Comparison of ENCODE assay signal across 18 cellular contexts in the genomic region with DNA sequence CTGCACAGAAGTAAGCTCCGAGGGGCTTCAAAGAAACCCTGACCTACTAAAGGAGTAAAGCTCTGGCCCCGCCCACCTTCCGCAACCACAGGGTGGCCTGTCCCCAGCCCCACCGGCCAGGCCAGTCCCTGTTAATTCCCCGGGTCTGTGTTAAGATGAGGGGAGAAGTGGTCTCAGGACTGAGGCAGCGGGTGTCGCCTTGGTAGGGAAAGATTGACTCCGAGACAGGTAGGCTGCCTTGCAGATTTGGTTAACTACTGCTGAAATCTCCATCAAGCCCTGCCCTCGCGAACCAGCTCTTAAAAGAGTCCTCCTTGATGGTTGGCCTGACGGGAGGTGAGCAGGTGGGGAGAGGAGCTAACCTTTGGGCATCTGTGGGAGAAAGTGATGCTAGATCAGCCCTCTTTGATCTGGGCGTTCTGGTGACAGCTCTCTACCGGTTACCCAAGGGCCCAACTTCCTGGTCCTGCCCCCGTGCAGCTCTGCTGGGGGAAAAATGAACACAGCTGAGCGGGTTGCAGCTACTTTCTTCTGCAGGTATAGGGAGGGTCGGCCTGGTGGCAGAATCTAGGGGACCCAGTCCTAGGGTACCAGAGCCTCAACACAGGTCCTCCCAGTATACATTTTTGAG. TPM values are rescaled to one million over a fixed set of nuclear protein-coding genes. Genes with fewer than 3 reads are reported as not detected.
DNase-seq lines count a peak whose midpoint lies in the region; ATAC-seq and TF ChIP-seq lines count a peak whose summit lies in the region.
"Had no signal": no experiment of that assay in that cellular context is flagged by ENCODE, and none has a peak within 500 bp of the region (broad histone marks: within the 10 kb centered on the region; RNA-seq: fewer than 3 reads in every experiment).

No MANE protein-coding gene starts in this region.

- TF ChIP-seq CTCF in neural cell (IDR thresholded peaks at IDR 0.05; ENCODE audit: poor library complexity, severe bottlenecking): no peak
- TF ChIP-seq CTCF in tibial artery (IDR thresholded peaks at IDR 0.05): no peak

- peaks cover 29% of the 10 kb centered on the region for H3K27me3 ChIP-seq in NT2/D1 (ENCODE audit: insufficient read depth, insufficient read length)
- H3K27me3 ChIP-seq in neural cell (ENCODE audit: insufficient read depth, low read depth, low read length): peaks cover 47% of the 10 kb centered on the region
- H3K27me3 ChIP-seq in tibial artery: peaks cover 0 to 68% of the 10 kb centered on the region in 2 donors

- H3K9me2 ChIP-seq in neural cell (ENCODE audit: insufficient read depth, low read length): no peaks in the 10 kb centered on the region

- H3K79me2 ChIP-seq in neural cell (replicated peaks; ENCODE audit: insufficient read depth, low read length): no peaks in the 10 kb centered on the region

- ATAC-seq in GM21723 (IDR thresholded peaks at IDR 0.05; ENCODE audit: unreplicated experiment): no peak
- ATAC-seq in HG02623 (IDR thresholded peaks at IDR 0.05; ENCODE audit: unreplicated experiment): no peak
- ATAC-seq in left colon: no peak

- H3K4me2 ChIP-seq in neural cell (ENCODE audit: low read length): peak overlapping the region; percentile 82

- TF ChIP-seq EP300 in neural cell (conservative IDR thresholded peaks at IDR 0.05; ENCODE audit: poor library complexity, severe bottlenecking): no peak

- no peaks in the 10 kb centered on the region for H4K20me1 ChIP-seq in neural cell (ENCODE audit: insufficient read depth)

- no peaks in the 10 kb centered on the region for H3K4me1 ChIP-seq in NT2/D1 (ENCODE audit: insufficient read depth, insufficient read length)
- peaks cover 0 to 32% (median 24%) of the 10 kb centered on the region in 4 donors for H3K4me1 ChIP-seq in tibial artery

- H3K9me3 ChIP-seq in NT2/D1 (ENCODE audit: insufficient read depth, low read length): no peaks in the 10 kb centered on the region
- H3K9me3 ChIP-seq in neural cell (ENCODE audit: low read length): no peaks in the 10 kb centered on the region
- no peaks in the 10 kb centered on the region for H3K9me3 ChIP-seq in tibial artery
- H3K9me3 ChIP-seq: stomach had no signal

- H3K4me3 ChIP-seq in NT2/D1 (ENCODE audit: insufficient read length, low read depth): peak overlapping the region; percentile 86
- H3K4me3 ChIP-seq in neural cell (ENCODE audit: low read length): peak overlapping the region; percentile 80
- no peak overlapping the region for H3K4me3 ChIP-seq in tibial artery

- H3F3A ChIP-seq in neural cell (ENCODE audit: insufficient read depth, low read length, poor library complexity, severe bottlenecking): no peaks in the 10 kb centered on the region

- H3K9ac ChIP-seq in NT2/D1 (ENCODE audit: insufficient read length, low read depth) (peak overlapping the region; percentile 84), neural cell (ENCODE audit: low read length) (no peak overlapping the region)

- H3K27ac ChIP-seq in neural cell (ENCODE audit: low read length) (no peak overlapping the region), tibial artery (no peak overlapping the region)
- H3K27ac ChIP-seq: stomach had no signal

- H3K36me3 ChIP-seq in NT2/D1 (ENCODE audit: insufficient read depth, insufficient read length, low read length): peaks cover 34% of the 10 kb centered on the region
- H3K36me3 ChIP-seq in neural cell (ENCODE audit: insufficient read depth, low read length): no peaks in the 10 kb centered on the region
- H3K36me3 ChIP-seq in tibial artery: no peaks in the 10 kb centered on the region
- H3K36me3 ChIP-seq: stomach had no signal

- in situ Hi-C loops in Caki2 (cut with HindIII; ENCODE audit: low pct_unique_long_range_greater_than_20kb, low sequenced_read_pairs): no loop called here

- intact Hi-C loops in head of caudate nucleus (cut with DNase I): no loop called here
- intact Hi-C loops in left colon (cut with DNase I, micrococcal nuclease): no loop called here
- intact Hi-C loops in tibial artery (cut with DNase I; ENCODE audit: low total_unique reads): no loop called here

- H2AFZ ChIP-seq in neural cell (ENCODE audit: low read depth, low read length): no peak overlapping the region

- DNase-seq in Caki2 (ENCODE audit: low read depth) (peak; percentile 19), NT2/D1 (ENCODE audit: low read depth, low spot score) (no peak), head of caudate nucleus (peak in 29 of 42 donors; percentile 6 to 57 (median 28)), left colon (no peak), tibial artery (no peak)
- DNase-seq: activated CD4-positive, CD25-positive, alpha-beta regulatory T cell; HFFc6; KBM-7; midbrain; NCI-H1092 treated with DMSO at 0.1 percent for 48 hours; NK-92 treated with Interleukin-12 subunit alpha and Interleukin-12 subunit beta, amount 100 ng/mL, for 24 hours; SHP77 treated with DMSO at 0.1 percent for 48 hours; stomach; T-helper 2 cell had no signal

- no peak for TF ChIP-seq RAD21 in neural cell (conservative IDR thresholded peaks at IDR 0.05)

TF ChIP-seq in neural cell, 6 proteins besides CTCF, POLR2A, EP300 and RAD21:
- no peak for TF ChIP-seq EZH2 (IDR thresholded peaks at IDR 0.05; ENCODE audit: borderline replicate concordance, insufficient read depth, low read length, poor library complexity, severe bottlenecking)
- TF ChIP-seq SMC3 (conservative IDR thresholded peaks at IDR 0.05; ENCODE audit: poor library complexity): no peak
- TF ChIP-seq MXI1 (conservative IDR thresholded peaks at IDR 0.05; ENCODE audit: poor library complexity, severe bottlenecking): no peak
- TF ChIP-seq, protein P1, sequence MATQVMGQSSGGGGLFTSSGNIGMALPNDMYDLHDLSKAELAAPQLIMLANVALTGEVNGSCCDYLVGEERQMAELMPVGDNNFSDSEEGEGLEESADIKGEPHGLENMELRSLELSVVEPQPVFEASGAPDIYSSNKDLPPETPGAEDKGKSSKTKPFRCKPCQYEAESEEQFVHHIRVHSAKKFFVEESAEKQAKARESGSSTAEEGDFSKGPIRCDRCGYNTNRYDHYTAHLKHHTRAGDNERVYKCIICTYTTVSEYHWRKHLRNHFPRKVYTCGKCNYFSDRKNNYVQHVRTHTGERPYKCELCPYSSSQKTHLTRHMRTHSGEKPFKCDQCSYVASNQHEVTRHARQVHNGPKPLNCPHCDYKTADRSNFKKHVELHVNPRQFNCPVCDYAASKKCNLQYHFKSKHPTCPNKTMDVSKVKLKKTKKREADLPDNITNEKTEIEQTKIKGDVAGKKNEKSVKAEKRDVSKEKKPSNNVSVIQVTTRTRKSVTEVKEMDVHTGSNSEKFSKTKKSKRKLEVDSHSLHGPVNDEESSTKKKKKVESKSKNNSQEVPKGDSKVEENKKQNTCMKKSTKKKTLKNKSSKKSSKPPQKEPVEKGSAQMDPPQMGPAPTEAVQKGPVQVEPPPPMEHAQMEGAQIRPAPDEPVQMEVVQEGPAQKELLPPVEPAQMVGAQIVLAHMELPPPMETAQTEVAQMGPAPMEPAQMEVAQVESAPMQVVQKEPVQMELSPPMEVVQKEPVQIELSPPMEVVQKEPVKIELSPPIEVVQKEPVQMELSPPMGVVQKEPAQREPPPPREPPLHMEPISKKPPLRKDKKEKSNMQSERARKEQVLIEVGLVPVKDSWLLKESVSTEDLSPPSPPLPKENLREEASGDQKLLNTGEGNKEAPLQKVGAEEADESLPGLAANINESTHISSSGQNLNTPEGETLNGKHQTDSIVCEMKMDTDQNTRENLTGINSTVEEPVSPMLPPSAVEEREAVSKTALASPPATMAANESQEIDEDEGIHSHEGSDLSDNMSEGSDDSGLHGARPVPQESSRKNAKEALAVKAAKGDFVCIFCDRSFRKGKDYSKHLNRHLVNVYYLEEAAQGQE (IDR thresholded peaks at IDR 0.05; ENCODE audit: borderline replicate concordance): no peak
- no peak for TF ChIP-seq POLR2AphosphoS5 (IDR thresholded peaks at IDR 0.05)
- no peak for TF ChIP-seq TAF1 (IDR thresholded peaks at IDR 0.05; ENCODE audit: low read depth)
TF ChIP-seq in neural cell: peak in this region for 0.

RNA-seq across cellular contexts. Expression of a gene that starts 2.8 kb away (rescaled TPM):
- total RNA-seq in Caki2 (2014; rRNA removed; shearing (Covaris generic); ENCODE audit: low replicate concordance): 23.3 and 24.2 TPM in 2 replicates
- 1.3 and 2.0 TPM in 2 replicates for polyA plus RNA-seq in neural cell
- polyA minus RNA-seq in neural cell: 4.4 and 6.6 TPM in 2 replicates
- total RNA-seq in left colon: 1 to 10 TPM; 1.5 to 2.3 TPM
- total RNA-seq: HFFc6, osteocyte had no signal

Comparison
In these comparisons a context has a peak if more than half of its experiments do, and no peak if none do; other contexts are left out.
1. DNase-seq: peak in Caki2 (single experiment) and head of caudate nucleus (29 of 42); none in NT2/D1 (single experiment), left colon (0 of 2) and tibial artery (0 of 2).
2. H3K4me3 ChIP-seq: peak in NT2/D1 (single experiment) and neural cell (single experiment); none in tibial artery (0 of 2).